ENCODE assay signal across 20 cellular contexts in genomic region chr10:17255512-17255911, GRCh38. TPM values are rescaled to one million over a fixed set of nuclear protein-coding genes. Genes with fewer than 3 reads are reported as not detected.
DNase-seq lines count a peak whose midpoint lies in the region; ATAC-seq and TF ChIP-seq lines count a peak whose summit lies in the region.
"Had no signal": no experiment of that assay in that cellular context is flagged by ENCODE, and none has a peak within 500 bp of the region (broad histone marks: within the 10 kb centered on the region; RNA-seq: fewer than 3 reads in every experiment).

No MANE protein-coding gene starts in this region.

- in situ Hi-C loops in KBM-7 (cut with MboI; ENCODE audit: low pct_unique_long_range_greater_than_20kb, low sequenced_read_pairs) (loop anchor here (25.0 kb wide), 2 partner anchors 418 to 1368 kb away; no protein-coding TSS in a partner anchor), Panc1 (cut with HindIII; ENCODE audit: low pct_unique_long_range_greater_than_20kb, low sequenced_read_pairs) (no loop called here)

- H3K4me3 ChIP-seq in Panc1 (ENCODE audit: low read depth in 2 of 2, low read length in 2 of 2) (no peak overlapping the region), neutrophil (ENCODE audit: low read depth in 1 of 2, low read length in 1 of 2) (no peak overlapping the region), right cardiac atrium (ENCODE audit: low read length) (no peak overlapping the region)
- H3K4me3 ChIP-seq: PC-9 had no signal

- DNase-seq in SIG-M5 treated with dmso at 0.1 percent for 504 hours (lab: John Stamatoyannopoulos, UW; ENCODE audit: unreplicated experiment) (peak; percentile 23), SIG-M5 (lab: John Stamatoyannopoulos, UW) (no peak), KBM-7 (peak; percentile 71), Panc1 (ENCODE audit: low read depth, low spot score) (no peak), right cardiac atrium (no peak)
- DNase-seq in NK-92 treated with Interleukin-12 subunit alpha and Interleukin-12 subunit beta, amount 100 ng/mL, for 24 hours (lab: John Stamatoyannopoulos, UW): no peak
- DNase-seq: 8988T, BE2C, DND-41, GOT3, NCI-H1417, NCI-H187 treated with DMSO at 0.1 percent for 48 hours, NCI-H345, NCI-H526, PC-9, SK-N-SH had no signal

- POLR2A ChIA-PET in Panc1 (lab: Charles Lee): no interaction called here

- CTCF ChIA-PET in Panc1 (lab: Charles Lee): no interaction called here

- TF ChIP-seq CTCF in Panc1 (IDR thresholded peaks at IDR 0.05): no peak
- no peak for TF ChIP-seq CTCF in neutrophil (IDR thresholded peaks at IDR 0.05)

- 80% methylated on average over 3 of the region's 3 CpGs for WGBS in right cardiac atrium

- peaks cover 7% of the 10 kb centered on the region for H3K4me1 ChIP-seq in Panc1 (ENCODE audit: control insufficient read depth, insufficient read depth, low read length)
- peaks cover 0 to 8% of the 10 kb centered on the region in 2 experiments for H3K4me1 ChIP-seq in neutrophil (ENCODE audit: control insufficient read depth in 1 of 2, insufficient read depth in 1 of 2, low read depth in 1 of 2, low read length in 1 of 2)
- no peaks in the 10 kb centered on the region for H3K4me1 ChIP-seq in right cardiac atrium (ENCODE audit: control insufficient read depth, insufficient read depth, low read length)
- H3K4me1 ChIP-seq: BE2C had no signal

- H3K27me3 ChIP-seq in Panc1 (ENCODE audit: control insufficient read depth, insufficient read depth, low read length) (no peaks in the 10 kb centered on the region), neutrophil (no peaks in the 10 kb centered on the region), right cardiac atrium (ENCODE audit: control insufficient read depth, insufficient read depth) (no peaks in the 10 kb centered on the region)
- H3K27me3 ChIP-seq: BE2C had no signal

- intact Hi-C loops in Panc1 (cut with micrococcal nuclease; ENCODE audit: unreplicated experiment): loop anchor here (5.0 kb wide), 2 partner anchors 413 to 428 kb away; no protein-coding TSS in a partner anchor
- intact Hi-C loops in right cardiac atrium (cut with DNase I): loop anchor here in 3 of 4 donors (5.0 kb wide), 2 partner anchors 413 to 428 kb away; no protein-coding TSS in a partner anchor

- H3K36me3 ChIP-seq in Panc1 (ENCODE audit: control insufficient read depth, insufficient read depth, low read length): no peaks in the 10 kb centered on the region
- H3K36me3 ChIP-seq in neutrophil: no peaks in the 10 kb centered on the region
- H3K36me3 ChIP-seq: BE2C had no signal

- no peak for ATAC-seq in Panc1
- no peak for ATAC-seq in HG02970 (IDR thresholded peaks at IDR 0.05; ENCODE audit: low FRiP score, unreplicated experiment)
- no peak for ATAC-seq in right cardiac atrium
- ATAC-seq: HepG2 had no signal

- H3K9me3 ChIP-seq in Panc1 (ENCODE audit: control insufficient read depth, insufficient read depth, low read depth, low read length): peaks cover 10% of the 10 kb centered on the region; the same call in 1 of the 2 replicates
- H3K9me3 ChIP-seq in neutrophil: peaks cover 4% of the 10 kb centered on the region
- H3K9me3 ChIP-seq in right cardiac atrium (ENCODE audit: control insufficient read depth, low read length): no peaks in the 10 kb centered on the region
- H3K9me3 ChIP-seq: BE2C, SK-N-SH had no signal

- BruUV-seq in Panc1 (replicated peaks; lab: Mats Ljungman, UMichigan): no TSS peak

- H3K27ac ChIP-seq in Panc1 (ENCODE audit: low read length): peak overlapping the region; percentile 89; the same call in 1 of the 2 replicates
- peak overlapping the region; percentile 52 for H3K27ac ChIP-seq in neutrophil
- H3K27ac ChIP-seq in right cardiac atrium (ENCODE audit: low read length): no peak overlapping the region
- H3K27ac ChIP-seq: KMS-11, PC-9 had no signal

RNA-seq across cellular contexts. Expression of gene VIM, which starts 27.5 kb away (rescaled TPM):
- total RNA-seq in Panc1 (2021; ENCODE audit: unreplicated experiment) (3,436 TPM), right cardiac atrium (100 to 1,000 TPM; 772 to 952 (median 847) TPM)
- 3,712 TPM for polyA plus RNA-seq in Panc1 (2012; ENCODE audit: insufficient read length)
- 724 TPM for polyA plus RNA-seq in right cardiac atrium
- total RNA-seq: HepG2 had no signal
- polyA plus RNA-seq: HepG2 had no signal

RNA-seq across cellular contexts. Expression of gene TRDMT1, which starts 54.0 kb away (rescaled TPM):
- total RNA-seq in Panc1 (2021; ENCODE audit: unreplicated experiment) (7.6 TPM), right cardiac atrium (1 to 10 TPM; 4.5 to 6.9 (median 5.4) TPM)
- polyA plus RNA-seq in Panc1 (2012; ENCODE audit: insufficient read length): 2.4 TPM
- 2.1 TPM for polyA plus RNA-seq in right cardiac atrium

Comparison
In these comparisons a context has a peak if more than half of its experiments do, and no peak if none do; other contexts are left out.
1. DNase-seq: peak in SIG-M5 treated with dmso at 0.1 percent for 504 hours (single experiment) and KBM-7 (single experiment); none in SIG-M5 (single experiment), Panc1 (single experiment), NK-92 treated with Interleukin-12 subunit alpha and Interleukin-12 subunit beta, amount 100 ng/mL, for 24 hours (single experiment) and right cardiac atrium (0 of 3).